ENCODE assay signal across 8 cellular contexts in genomic region chr2:132698347-132698746, GRCh38. TPM values are rescaled to one million over a fixed set of nuclear protein-coding genes. Genes with fewer than 3 reads are reported as not detected.
"Had no signal": no experiment of that assay in that cellular context is flagged by ENCODE, and none has a peak within 500 bp of the region (broad histone marks: within the 10 kb centered on the region; RNA-seq: fewer than 3 reads in every experiment).

No MANE protein-coding gene starts in this region.

RNA-seq across cellular contexts. Expression of gene LYPD1, which starts 28.3 kb away (rescaled TPM):
- total RNA-seq: activated CD4-positive, alpha-beta memory T cell treated with anti-CD3 and anti-CD28 coated beads, Interleukin-2, amount 10 ng/mL, durations not matched to agents 7 days and 5 days; activated CD4-positive, alpha-beta T cell treated with anti-CD3 and anti-CD28 coated beads for 36 hours; activated CD4-positive, alpha-beta T cell treated with anti-CD3 and anti-CD28 coated beads, Interleukin-2, amount 10 ng/mL, durations not matched to agents 7 days and 5 days; activated CD8-positive, alpha-beta memory T cell treated with anti-CD3 and anti-CD28 coated beads, Interleukin-2, amount 10 ng/mL, durations not matched to agents 7 days and 5 days; activated CD8-positive, alpha-beta T cell treated with anti-CD3 and anti-CD28 coated beads, Interleukin-2, amount 10 ng/mL, durations not matched to agents 7 days and 5 days; activated naive CD8-positive, alpha-beta T cell treated with anti-CD3 and anti-CD28 coated beads, Interleukin-2, amount 10 ng/mL, durations not matched to agents 7 days and 5 days; activated T-helper 2 cell treated with anti-CD3 and anti-CD28 coated beads, Interferon-gamma antibody, Interleukin-2, Interleukin-4, amounts not matched to agents 10 μg/mL and 5 μg/mL and 100 μg/mL, durations not matched to agents 14 hours and 24 hours and 36 hours; ascending aorta had no signal
